Comparison of ENCODE assay signal across 1 cellular context in genomic region chr1:232303221-232303620, GRCh38.
TF ChIP-seq lines count a peak whose summit lies in the region.

No MANE protein-coding gene starts in this region.

TF ChIP-seq in SK-N-SH treated with all-trans-retinoic acid at 6 μM for 48 hours, 23 proteins besides CTCF, POLR2A, EP300 and RAD21 (continued from another document):
- no peak for TF ChIP-seq CREB5 (CRISPR knock-in tag; IDR thresholded peaks at IDR 0.05; ENCODE audit: low read depth)
- TF ChIP-seq ZNF70 (CRISPR knock-in tag; IDR thresholded peaks at IDR 0.05): no peak
- no peak for TF ChIP-seq PATZ1 (CRISPR knock-in tag; IDR thresholded peaks at IDR 0.05; ENCODE audit: borderline replicate concordance)
- no peak for TF ChIP-seq CSRNP3 (CRISPR knock-in tag; IDR thresholded peaks at IDR 0.05)
- no peak for TF ChIP-seq PPARA (CRISPR knock-in tag; IDR thresholded peaks at IDR 0.05; ENCODE audit: borderline replicate concordance)
- no peak for TF ChIP-seq ZNF8 (CRISPR knock-in tag; IDR thresholded peaks at IDR 0.05)
- TF ChIP-seq ZC3H10 (CRISPR knock-in tag; IDR thresholded peaks at IDR 0.05): no peak
- no peak for TF ChIP-seq ISL1 (CRISPR knock-in tag; IDR thresholded peaks at IDR 0.05)
TF ChIP-seq in SK-N-SH treated with all-trans-retinoic acid at 6 μM for 48 hours: peak in this region for 0.
